13 cellular contexts compared by ENCODE assay signal in the genomic region with DNA sequence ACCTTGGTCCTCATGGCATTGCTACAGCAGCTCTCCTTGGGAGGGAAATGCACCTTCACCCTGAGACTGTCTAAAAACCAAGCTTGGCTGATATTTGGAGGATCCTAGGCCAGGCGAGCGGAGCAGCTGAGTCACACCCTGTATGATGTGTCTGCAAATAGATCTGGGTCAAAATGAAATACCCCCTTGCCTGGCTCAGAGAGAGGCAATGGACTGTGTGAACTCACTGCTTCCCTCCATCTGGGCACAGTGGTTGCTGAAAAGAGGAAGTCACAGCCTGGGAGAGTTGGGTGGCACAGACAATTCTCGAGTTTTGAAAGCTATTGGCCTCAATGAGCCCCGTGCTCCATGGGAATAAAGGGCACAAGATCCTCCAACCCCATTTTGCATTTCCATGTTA.
DNase-seq lines count a peak whose midpoint lies in the region; ATAC-seq, FAIRE-seq and TF ChIP-seq lines count a peak whose summit lies in the region.
"Had no signal": no experiment of that assay in that cellular context is flagged by ENCODE, and none has a peak within 500 bp of the region (broad histone marks: within the 10 kb centered on the region; RNA-seq: fewer than 3 reads in every experiment).

No MANE protein-coding gene starts in this region.

- no peak overlapping the region for H2BK5ac ChIP-seq in neuronal stem cell (ENCODE audit: low read length)

- no peak overlapping the region for H3K4me3 Mint-ChIP-seq in memory B cell

- H3K36me3 ChIP-seq in neuronal stem cell (replicated peaks in 1 of 2; ENCODE audit: control insufficient read depth in 2 of 2, insufficient read depth in 2 of 2, low read length in 2 of 2), result no peaks in the 10 kb centered on the region
- H3K36me3 ChIP-seq: transverse colon had no signal

- no peak for TF ChIP-seq CTCF in GM13977 (IDR thresholded peaks at IDR 0.05; ENCODE audit: extremely low read depth, insufficient read depth, missing control alignments)

- H2BK120ac ChIP-seq in neuronal stem cell (ENCODE audit: low read depth, low read length), result no peak overlapping the region

- H3K14ac ChIP-seq in neuronal stem cell (ENCODE audit: low read length), result no peak overlapping the region

- H3K18ac ChIP-seq in neuronal stem cell (ENCODE audit: low read length), result no peak overlapping the region

- no peak overlapping the region for H2BK12ac ChIP-seq in neuronal stem cell (ENCODE audit: low read length)

- WGBS in neuronal stem cell (ENCODE audit: extremely low coverage in 2 of 2, insufficient read length in 2 of 2, insufficient replicate concordance in 1 of 2), 2 donors, result no CpG with 5 or more reads among the region's 4 CpGs

- H3K4me2 ChIP-seq in neuronal stem cell (ENCODE audit: insufficient read depth, low read length, poor library complexity, severe bottlenecking), result no peak overlapping the region

- no peak overlapping the region for H2BK15ac ChIP-seq in neuronal stem cell (ENCODE audit: low read length)

- H4K91ac ChIP-seq in neuronal stem cell (ENCODE audit: low read depth, low read length, poor library complexity), result no peak overlapping the region

- H3K27ac ChIP-seq in neuronal stem cell (replicated peaks; ENCODE audit: low read length), result no peak overlapping the region
- H3K27ac ChIP-seq: transverse colon had no signal

- H3K27me3 Mint-ChIP-seq in memory B cell, result peaks cover 3% of the 10 kb centered on the region

- no peak overlapping the region for H3K23ac ChIP-seq in neuronal stem cell (ENCODE audit: low read depth, low read length, poor library complexity)

- H4K8ac ChIP-seq in neuronal stem cell (ENCODE audit: low read depth, low read length), result no peak overlapping the region

- H3K36me3 Mint-ChIP-seq in memory B cell, result no peaks in the 10 kb centered on the region

- H3K27ac Mint-ChIP-seq in memory B cell, result no peak overlapping the region

- no peaks in the 10 kb centered on the region for H3K9me3 Mint-ChIP-seq in memory B cell

- no peaks in the 10 kb centered on the region for H3K4me1 ChIP-seq in neuronal stem cell (ENCODE audit: control insufficient read depth in 2 of 2, insufficient read depth in 1 of 2, low read depth in 1 of 2, low read length in 2 of 2)

- peaks cover 0 to 11% (median 0%) of the 10 kb centered on the region in 3 experiments for H3K27me3 ChIP-seq in neuronal stem cell (ENCODE audit: control insufficient read depth in 3 of 3, insufficient read depth in 3 of 3, low read depth in 1 of 3, low read length in 3 of 3)
- H3K27me3 ChIP-seq: transverse colon had no signal

- no peak overlapping the region for H2AK5ac ChIP-seq in neuronal stem cell (ENCODE audit: low read depth, low read length)

- no peak for FAIRE-seq in RCC 7860 (lab: Jason Lieb, UNC)
- FAIRE-seq: islet of Langerhans had no signal

- ATAC-seq in GM21717 (IDR thresholded peaks at IDR 0.05; ENCODE audit: unreplicated experiment) (peak; percentile 56), memory B cell (ENCODE audit: low read depth) (peak; percentile 99), GM19324 (IDR thresholded peaks at IDR 0.05; ENCODE audit: low FRiP score, unreplicated experiment) (no peak)

- in situ Hi-C loops in GM13977 (cut with MboI; ENCODE audit: low pct_unique_long_range_greater_than_20kb, low sequenced_read_pairs, unreplicated experiment), result no loop called here

- peaks cover 14% of the 10 kb centered on the region for H3K4me1 Mint-ChIP-seq in memory B cell

- no peak overlapping the region for H3K4ac ChIP-seq in neuronal stem cell (ENCODE audit: low read length)

- no peak overlapping the region for H3K4me3 ChIP-seq in neuronal stem cell (ENCODE audit: low read length in 2 of 2)
- H3K4me3 ChIP-seq: skin epidermis, transverse colon had no signal

- H3K79me1 ChIP-seq in neuronal stem cell (ENCODE audit: low read depth, low read length), result no peaks in the 10 kb centered on the region

- peak; percentile 43 for DNase-seq in GM13977 (ENCODE audit: low spot score)
- peak; percentile 13 to 59 for DNase-seq in NOMO-1 (lab: John Stamatoyannopoulos, UW; ENCODE audit: unreplicated experiment in 2 of 2)
- peak; percentile 31 to 37 for DNase-seq in memory B cell (ENCODE audit: low spot score in 2 of 2)
- no peak for DNase-seq in RCC 7860 (ENCODE audit: low spot score)
- DNase-seq in central memory CD4-positive, alpha-beta T cell, result no peak
- no peak for DNase-seq in neuronal stem cell (ENCODE audit: low spot score)
- DNase-seq: GF-D8, NCI-H524 treated with DMSO at 0.1 percent for 48 hours, transverse colon had no signal

- H3K9ac ChIP-seq in neuronal stem cell (ENCODE audit: low read depth, low read length, poor library complexity), result no peak overlapping the region

- no peaks in the 10 kb centered on the region for H3K9me3 ChIP-seq in neuronal stem cell (replicated peaks in 1 of 2; ENCODE audit: control insufficient read depth in 2 of 2, insufficient read depth in 1 of 2, low read depth in 1 of 2, low read length in 2 of 2)
- H3K9me3 ChIP-seq: transverse colon had no signal

- no peak overlapping the region for H2AFZ ChIP-seq in neuronal stem cell (ENCODE audit: low read length)

Comparison
In these comparisons a context has a peak if more than half of its experiments do, and no peak if none do; other contexts are left out.
1. DNase-seq: peak in GM13977 (single experiment), NOMO-1 (2 of 2) and memory B cell (2 of 2); none in RCC 7860 (single experiment), central memory CD4-positive, alpha-beta T cell (single experiment) and neuronal stem cell (single experiment).